ENCODE assay signal across 20 cellular contexts in the genomic region with DNA sequence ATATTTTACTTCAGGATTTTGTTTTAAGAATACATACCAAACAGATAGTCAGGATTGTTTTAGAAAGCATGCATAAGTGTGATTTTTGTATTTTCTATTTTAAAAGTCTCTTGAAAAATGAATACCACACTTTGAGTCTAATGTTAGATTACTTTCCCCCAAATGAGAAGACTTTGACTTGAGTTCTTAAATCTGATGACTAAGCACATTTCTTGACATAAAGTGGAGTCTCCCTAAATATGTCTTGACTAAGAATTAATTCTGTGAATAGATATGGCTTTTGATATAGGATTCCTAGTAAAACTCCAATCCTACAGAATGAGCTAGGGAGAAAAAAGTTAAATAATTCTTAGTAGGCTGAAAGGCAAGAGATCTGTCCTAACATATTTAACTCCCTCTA.
DNase-seq lines count a peak whose midpoint lies in the region; ATAC-seq, FAIRE-seq and TF ChIP-seq lines count a peak whose summit lies in the region.
"Had no signal": no experiment of that assay in that cellular context is flagged by ENCODE, and none has a peak within 500 bp of the region (broad histone marks: within the 10 kb centered on the region; RNA-seq: fewer than 3 reads in every experiment).

No MANE protein-coding gene starts in this region.

- H3K14ac ChIP-seq in IMR-90 (replicated peaks; ENCODE audit: low read depth, low read length): no peak overlapping the region
- H3K14ac ChIP-seq in H1 (ENCODE audit: insufficient read length): no peak overlapping the region

- H4K8ac ChIP-seq in IMR-90 (ENCODE audit: low read depth in 2 of 2, low read length in 2 of 2): no peak overlapping the region
- H4K8ac ChIP-seq in H1 (ENCODE audit: extremely low read depth, insufficient read depth, low read length): no peak overlapping the region

- H2BK120ac ChIP-seq in IMR-90 (ENCODE audit: low read depth, low read length): no peak overlapping the region
- H2BK120ac ChIP-seq in H1 (replicated peaks; ENCODE audit: low read depth, low read length): no peak overlapping the region

- H3K27ac ChIP-seq in A549: no peak overlapping the region
- H3K27ac ChIP-seq in IMR-90 (ENCODE audit: insufficient read depth, low read length): no peak overlapping the region
- no peak overlapping the region for H3K27ac ChIP-seq in H1 (ENCODE audit: low read depth, low read length)
- no peak overlapping the region for H3K27ac ChIP-seq in right cardiac atrium (ENCODE audit: low read length)
- H3K27ac ChIP-seq: BLaER1 treated with 17β-estradiol and CSF1 and Interleukin-3, amounts not matched to agents 10 nM and 100 nM; C4-2B had no signal

- H2BK5ac ChIP-seq in IMR-90 (ENCODE audit: low read depth, low read length, poor library complexity, severe bottlenecking): no peak overlapping the region
- no peak overlapping the region for H2BK5ac ChIP-seq in H1 (ENCODE audit: low read depth, low read length)

- H2AK5ac ChIP-seq in IMR-90 (ENCODE audit: low read depth, low read length) (no peak overlapping the region), H1 (ENCODE audit: low read depth, low read length) (no peak overlapping the region)

- no peak overlapping the region for H2BK15ac ChIP-seq in IMR-90 (ENCODE audit: low read depth, low read length)
- no peak overlapping the region for H2BK15ac ChIP-seq in H1 (ENCODE audit: low read length)

- TF ChIP-seq CTCF in A549 (IDR thresholded peaks at IDR 0.05) (no peak), IMR-90 (conservative IDR thresholded peaks at IDR 0.05; ENCODE audit: low read depth, low read length) (no peak), H1 (IDR thresholded peaks at IDR 0.05; ENCODE audit: control extremely low read depth in 1 of 3, insufficient read depth in 1 of 3, low read depth in 1 of 3, low read length in 3 of 3) (no peak)

- DNase-seq in A549 (ENCODE audit: low read depth in 1 of 2, low spot score in 1 of 2) (no peak), IMR-90 (no peak), H1 (ENCODE audit: low read depth in 1 of 2, low spot score in 2 of 2) (no peak), NCI-H524 (lab: John Stamatoyannopoulos, UW) (no peak), right cardiac atrium (no peak)
- DNase-seq in activated T-cell treated with anti-CD3 and anti-CD28 coated beads, Interleukin-2, amount 50 U/mL, for 1 hour: no peak
- DNase-seq: 8988T; AML-193; Caco-2; Calu3; CD4-positive, alpha-beta T cell; CD8-positive, alpha-beta T cell; DMS79 treated with DMSO at 0.1 percent for 48 hours; GF-D8 had no signal

- H3K4me2 ChIP-seq in A549 (no peak overlapping the region), IMR-90 (ENCODE audit: low read depth, low read length) (no peak overlapping the region), H1 (ENCODE audit: insufficient read depth in 1 of 2, low read depth in 2 of 2, low read length in 2 of 2) (no peak overlapping the region)

- H2BK20ac ChIP-seq in IMR-90 (ENCODE audit: low read depth, low read length): no peak overlapping the region
- H2BK20ac ChIP-seq in H1 (ENCODE audit: low read length): no peak overlapping the region

- no peak overlapping the region for H3K4ac ChIP-seq in IMR-90 (ENCODE audit: low read depth, low read length)
- H3K4ac ChIP-seq in H1 (replicated peaks; ENCODE audit: insufficient read length, low read depth, low read length): no peak overlapping the region

- H3K9me1 ChIP-seq in IMR-90 (ENCODE audit: insufficient read depth, low read length): no peaks in the 10 kb centered on the region

- H3K23me2 ChIP-seq in H1 (ENCODE audit: low read depth, low read length): no peaks in the 10 kb centered on the region; the same call in 1 of the 2 replicates

- no peaks in the 10 kb centered on the region for H3K9me3 ChIP-seq in A549
- no peaks in the 10 kb centered on the region for H3K9me3 ChIP-seq in IMR-90 (ENCODE audit: control insufficient read depth, insufficient read depth, low read length)
- no peaks in the 10 kb centered on the region for H3K9me3 ChIP-seq in H1 (ENCODE audit: insufficient read depth in 2 of 2, low read depth in 1 of 2, low read length in 1 of 2)
- H3K9me3 ChIP-seq in right cardiac atrium (ENCODE audit: control insufficient read depth, low read length): no peaks in the 10 kb centered on the region
- H3K9me3 ChIP-seq: Caco-2 had no signal

- POLR2A ChIA-PET in A549 (lab: Yijun Ruan, JAX) (no interaction called here), IMR-90 (lab: Charles Lee; ENCODE audit: unreplicated experiment) (no interaction called here), H1 (lab: Charles Lee; ENCODE audit: partially characterized antibody) (no interaction called here)

- H2AFZ ChIP-seq in IMR-90 (replicated peaks; ENCODE audit: low read length, poor library complexity): no peak overlapping the region
- no peak overlapping the region for H2AFZ ChIP-seq in H1 (ENCODE audit: low read length)

- intact Hi-C loops in IMR-90 (cut with micrococcal nuclease): no loop called here
- intact Hi-C loops in right cardiac atrium (cut with DNase I): no loop called here

- no peak overlapping the region for H4K91ac ChIP-seq in IMR-90 (ENCODE audit: insufficient read depth, low read depth, low read length)
- no peak overlapping the region for H4K91ac ChIP-seq in H1 (replicated peaks; ENCODE audit: insufficient read length, low read length)

- H2BK12ac ChIP-seq in H1 (ENCODE audit: low read depth, low read length): no peak overlapping the region

- no peak for TF ChIP-seq POLR2A in A549 (IDR thresholded peaks at IDR 0.05; ENCODE audit: low read length)
- TF ChIP-seq POLR2A in IMR-90 (IDR thresholded peaks at IDR 0.05; ENCODE audit: low read depth, low read length): no peak
- no peak for TF ChIP-seq POLR2A in H1 (IDR thresholded peaks at IDR 0.05; ENCODE audit: control extremely low read depth in 1 of 2, low read depth in 2 of 2, low read length in 2 of 2)

- H3K4me3 ChIP-seq in A549 (no peak overlapping the region), IMR-90 (ENCODE audit: insufficient read depth, low read depth, low read length) (no peak overlapping the region), H1 (ENCODE audit: extremely low read depth in 1 of 4, insufficient read depth in 2 of 4, low read depth in 3 of 4, low read length in 4 of 4) (no peak overlapping the region), right cardiac atrium (ENCODE audit: low read length) (no peak overlapping the region)
- H3K4me3 ChIP-seq: BLaER1 treated with 17β-estradiol and CSF1 and Interleukin-3, amounts not matched to agents 10 nM and 100 nM had no signal

- H4K5ac ChIP-seq in IMR-90 (ENCODE audit: low read depth, low read length) (no peak overlapping the region), H1 (ENCODE audit: insufficient read length, low read depth, low read length) (no peak overlapping the region)

- no peak overlapping the region for H2AK9ac ChIP-seq in IMR-90 (replicated peaks; ENCODE audit: low read depth, low read length, poor library complexity)

- no peaks in the 10 kb centered on the region for H3K79me2 ChIP-seq in H1 (ENCODE audit: control insufficient read depth in 1 of 2, insufficient read depth in 2 of 2, low read length in 2 of 2)

- dilution Hi-C loops in IMR-90 (cut with HindIII; ENCODE audit: low sequenced_read_pairs, unreplicated experiment): no loop called here

- no peak overlapping the region for H3K18ac ChIP-seq in IMR-90 (ENCODE audit: low read depth, low read length)
- no peak overlapping the region for H3K18ac ChIP-seq in H1 (ENCODE audit: extremely low read depth, low read length)

- no TSS peak for BruUV-seq in IMR-90 (replicated peaks; lab: Mats Ljungman, UMichigan)

- H3K23ac ChIP-seq in IMR-90 (ENCODE audit: low read depth, low read length) (no peak overlapping the region), H1 (ENCODE audit: insufficient read length) (no peak overlapping the region)

- ATAC-seq in A549 (no peak), IMR-90 (ENCODE audit: low read depth) (no peak), right cardiac atrium (no peak)
- ATAC-seq: CD8-positive, alpha-beta T cell had no signal

- H4K20me1 ChIP-seq in IMR-90 (ENCODE audit: insufficient read depth, low read length) (no peaks in the 10 kb centered on the region), H1 (replicated peaks in 1 of 2; ENCODE audit: control insufficient read depth in 1 of 2, insufficient read depth in 2 of 2, low read length in 2 of 2) (no peaks in the 10 kb centered on the region)
- H4K20me1 ChIP-seq: BLaER1 treated with 17β-estradiol and CSF1 and Interleukin-3, amounts not matched to agents 10 nM and 100 nM had no signal

- no peak for FAIRE-seq in A549 (lab: Jason Lieb, UNC)
- no peak for FAIRE-seq in H1 (lab: Jason Lieb, UNC)
- FAIRE-seq: A204.1, D721Med, G401.6, GM12891 had no signal

- no peaks in the 10 kb centered on the region for H3K79me1 ChIP-seq in IMR-90 (ENCODE audit: low read depth in 1 of 2, low read length in 2 of 2)
- no peaks in the 10 kb centered on the region for H3K79me1 ChIP-seq in H1 (ENCODE audit: low read depth, low read length)

- TF ChIP-seq EP300 in A549 (IDR thresholded peaks at IDR 0.05) (no peak), H1 (IDR thresholded peaks at IDR 0.05; ENCODE audit: borderline replicate concordance in 1 of 2, low read depth in 2 of 2, low read length in 2 of 2) (no peak)

- H3K56ac ChIP-seq in IMR-90 (ENCODE audit: extremely low read depth, insufficient read depth, low read length): no peak overlapping the region
- no peak overlapping the region for H3K56ac ChIP-seq in H1 (replicated peaks; ENCODE audit: insufficient read length, low read depth, low read length)

- in situ Hi-C loops in IMR-90 (cut with MboI; ENCODE audit: low sequenced_read_pairs): no loop called here

- CTCF ChIA-PET in A549 (lab: Yijun Ruan, JAX): no interaction called here
- CTCF ChIA-PET in IMR-90 (lab: Yijun Ruan, JAX): no interaction called here
- CTCF ChIA-PET in H1 (lab: Charles Lee; ENCODE audit: partially characterized antibody): no interaction called here

- no peaks in the 10 kb centered on the region for H3K36me3 ChIP-seq in IMR-90 (ENCODE audit: control insufficient read depth, insufficient read depth, low read length)
- H3K36me3 ChIP-seq in H1 (ENCODE audit: control insufficient read depth in 2 of 4, insufficient read depth in 4 of 4, low read length in 3 of 4): no peaks in the 10 kb centered on the region
- H3K36me3 ChIP-seq: BLaER1 treated with 17β-estradiol and CSF1 and Interleukin-3, amounts not matched to agents 10 nM and 100 nM had no signal

- TF ChIP-seq RAD21 in A549 (conservative IDR thresholded peaks at IDR 0.05 in 1 of 2, IDR thresholded peaks at IDR 0.05 in 1 of 2): no peak
- no peak for TF ChIP-seq RAD21 in IMR-90 (IDR thresholded peaks at IDR 0.05; ENCODE audit: low read length)
- no peak for TF ChIP-seq RAD21 in H1 (IDR thresholded peaks at IDR 0.05 in 1 of 2, conservative IDR thresholded peaks at IDR 0.05 in 1 of 2; ENCODE audit: low read depth in 2 of 2, low read length in 2 of 2)

- H3K9ac ChIP-seq in IMR-90 (ENCODE audit: low read depth, low read length) (no peak overlapping the region), H1 (replicated peaks in 1 of 4; ENCODE audit: extremely low read depth in 1 of 4, low read depth in 3 of 4, low read length in 3 of 4) (no peak overlapping the region)
- H3K9ac ChIP-seq: BLaER1 treated with 17β-estradiol and CSF1 and Interleukin-3, amounts not matched to agents 10 nM and 100 nM had no signal

- H3K4me1 ChIP-seq in A549 (no peaks in the 10 kb centered on the region), IMR-90 (ENCODE audit: control insufficient read depth, insufficient read depth, low read length) (no peaks in the 10 kb centered on the region), H1 (replicated peaks in 1 of 4; ENCODE audit: control insufficient read depth in 3 of 4, insufficient read depth in 4 of 4, low read length in 3 of 4) (peaks cover 0 to 3% (median 0%) of the 10 kb centered on the region in 4 experiments; a peak in 2 of 7 replicates), right cardiac atrium (ENCODE audit: control insufficient read depth, insufficient read depth, low read length) (no peaks in the 10 kb centered on the region)
- H3K4me1 ChIP-seq: Caco-2 had no signal

- H3K27me3 ChIP-seq in IMR-90 (ENCODE audit: control insufficient read depth, insufficient read depth, low read length) (no peaks in the 10 kb centered on the region), H1 (replicated peaks in 1 of 4; ENCODE audit: control insufficient read depth in 3 of 4, extremely low read depth in 1 of 4, insufficient read depth in 3 of 4, low read length in 3 of 4) (no peaks in the 10 kb centered on the region), right cardiac atrium (ENCODE audit: control insufficient read depth, insufficient read depth) (no peaks in the 10 kb centered on the region)
- H3K27me3 ChIP-seq: BLaER1 treated with 17β-estradiol and CSF1 and Interleukin-3, amounts not matched to agents 10 nM and 100 nM had no signal
